In the genomic region with DNA sequence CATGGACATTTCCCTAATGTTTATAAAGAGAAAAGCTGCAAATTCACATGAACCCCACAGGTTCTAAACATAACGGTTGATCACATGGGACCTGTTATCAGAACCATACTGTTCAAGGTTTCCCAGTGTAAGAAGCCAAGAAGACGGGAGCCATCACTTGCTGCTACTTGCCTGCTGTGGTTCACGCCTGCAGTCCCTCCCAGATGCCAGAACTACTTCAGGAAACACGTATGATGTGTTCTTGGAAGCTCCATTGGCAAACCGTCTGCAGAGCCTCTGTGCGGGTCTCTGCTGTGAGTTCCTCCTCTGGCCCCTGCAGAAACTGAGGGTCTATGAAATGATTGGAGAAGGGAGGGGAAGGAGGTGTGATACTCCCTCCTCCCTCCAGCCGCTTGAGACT, we compare ENCODE assay signal across 16 cellular contexts.
DNase-seq lines count a peak whose midpoint lies in the region; ATAC-seq and TF ChIP-seq lines count a peak whose summit lies in the region.
"Had no signal": no experiment of that assay in that cellular context is flagged by ENCODE, and none has a peak within 500 bp of the region (broad histone marks: within the 10 kb centered on the region; RNA-seq: fewer than 3 reads in every experiment).

No MANE protein-coding gene starts in this region.

- ATAC-seq in GM18858 (IDR thresholded peaks at IDR 0.05; ENCODE audit: unreplicated experiment): no peak
- ATAC-seq: A549 had no signal

- H3K4me3 ChIP-seq in epithelial cell of esophagus (ENCODE audit: low read length) (no peak overlapping the region), prostate gland (no peak overlapping the region)
- H3K4me3 ChIP-seq: A549, HAP-1 had no signal

- TF ChIP-seq POLR2A in prostate gland (IDR thresholded peaks at IDR 0.05): no peak

- TF ChIP-seq CTCF in epithelial cell of esophagus (IDR thresholded peaks at IDR 0.05; ENCODE audit: insufficient read depth, low read depth, low read length, missing control alignments) (no peak), prostate gland (IDR thresholded peaks at IDR 0.05) (no peak)

- H3K27me3 ChIP-seq in prostate gland (replicated peaks; ENCODE audit: insufficient read depth): no peaks in the 10 kb centered on the region
- H3K27me3 ChIP-seq: BE2C had no signal

- no peaks in the 10 kb centered on the region for H3K9me3 ChIP-seq in prostate gland
- H3K9me3 ChIP-seq: A549, BE2C, HAP-1 had no signal

- DNase-seq in epithelial cell of esophagus (ENCODE audit: low read depth): peak; percentile 82
- DNase-seq in posterior vena cava (ENCODE audit: low spot score): peak; percentile 57
- DNase-seq in NCI-H774 (lab: John Stamatoyannopoulos, UW): no peak
- no peak for DNase-seq in A172 (ENCODE audit: low spot score)
- DNase-seq in prostate gland (ENCODE audit: low spot score): no peak
- DNase-seq: BE2C; CD4-positive, alpha-beta memory T cell; DMS153; DMS79 treated with DMSO at 0.1 percent for 48 hours; EL; GDM1 had no signal

- intact Hi-C loops in posterior vena cava (cut with DNase I) (no loop called here), prostate gland (cut with DNase I) (no loop called here)

- H3K36me3 ChIP-seq in prostate gland: no peaks in the 10 kb centered on the region
- H3K36me3 ChIP-seq: BE2C, HAP-1 had no signal

- 30% methylated on average over 7 of the region's 7 CpGs for WGBS in prostate gland

- no peaks in the 10 kb centered on the region for H3K4me1 ChIP-seq in prostate gland (replicated peaks)
- H3K4me1 ChIP-seq: A549, BE2C, HAP-1 had no signal

- peak overlapping the region; percentile 56 for H3K27ac ChIP-seq in angular gyrus (ENCODE audit: low read depth, low read length)
- no peak overlapping the region for H3K27ac ChIP-seq in prostate gland
- H3K27ac ChIP-seq: A549, C4-2B had no signal

Comparison
In these comparisons a context has a peak if more than half of its experiments do, and no peak if none do; other contexts are left out.
1. DNase-seq: peak in epithelial cell of esophagus (single experiment) and posterior vena cava (single experiment); none in NCI-H774 (single experiment), A172 (single experiment) and prostate gland (single experiment).